Comparison of ENCODE assay signal across 1 cellular context in genomic region chr17:31510273-31511175, GRCh38.
TF ChIP-seq lines count a peak whose summit lies in the region.

No MANE protein-coding gene starts in this region.

TF ChIP-seq in SK-N-SH treated with all-trans-retinoic acid at 6 μM for 48 hours, 23 proteins besides CTCF, POLR2A, EP300 and RAD21 (continued from another document):
- TF ChIP-seq CREB5 (CRISPR knock-in tag; IDR thresholded peaks at IDR 0.05; ENCODE audit: low read depth) (no peak), ZFP30 (CRISPR knock-in tag; IDR thresholded peaks at IDR 0.05) (no peak), ZFP3 (CRISPR knock-in tag; IDR thresholded peaks at IDR 0.05) (no peak), ZNF8 (CRISPR knock-in tag; IDR thresholded peaks at IDR 0.05) (no peak), ZC3H10 (CRISPR knock-in tag; IDR thresholded peaks at IDR 0.05) (no peak), SNAI2 (CRISPR knock-in tag; IDR thresholded peaks at IDR 0.05) (no peak)
